In the genomic region with DNA sequence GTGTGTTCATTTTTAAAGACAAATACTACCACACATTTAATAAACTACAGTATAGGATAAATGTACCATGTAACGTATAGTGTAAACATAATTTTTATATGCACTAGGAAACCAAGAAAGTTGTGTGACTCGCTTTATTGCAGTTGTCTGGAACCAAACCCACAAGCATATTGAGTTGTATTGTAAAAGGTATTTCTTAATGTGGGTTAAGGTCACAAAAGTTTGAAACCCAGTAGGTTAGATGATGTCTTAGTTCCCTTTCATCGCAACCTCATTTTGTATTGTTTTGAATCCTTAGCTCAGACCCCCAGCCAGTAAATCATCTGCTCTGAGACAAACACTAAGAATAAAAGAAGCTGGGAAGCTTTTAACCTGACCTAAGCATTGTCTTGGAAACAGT, we compare ENCODE assay signal across 23 cellular contexts.
A peak's percentile ranks its signal among the peaks of the same experiment; 100 is the strongest.
DNase-seq lines count a peak whose midpoint lies in the region; ATAC-seq and TF ChIP-seq lines count a peak whose summit lies in the region.
"Had no signal": no experiment of that assay in that cellular context is flagged by ENCODE, and none has a peak within 500 bp of the region (broad histone marks: within the 10 kb centered on the region; RNA-seq: fewer than 3 reads in every experiment).

No MANE protein-coding gene starts in this region.

- H3K27ac Mint-ChIP-seq in activated CD4-positive, alpha-beta T cell treated with anti-CD3 and anti-CD28 coated beads for 36 hours, result no peak overlapping the region
- no peak overlapping the region for H3K27ac Mint-ChIP-seq in CD14-positive monocyte

- no peaks in the 10 kb centered on the region for H3K9me3 Mint-ChIP-seq in activated CD4-positive, alpha-beta T cell treated with anti-CD3 and anti-CD28 coated beads for 36 hours (ENCODE audit: low read depth)
- no peaks in the 10 kb centered on the region for H3K9me3 Mint-ChIP-seq in CD14-positive monocyte

- H3K9me2 ChIP-seq in PC-3 (replicated peaks; ENCODE audit: low read length), result no peaks in the 10 kb centered on the region

- intact Hi-C loops in activated CD4-positive, alpha-beta T cell treated with anti-CD3 and anti-CD28 coated beads for 36 hours (cut with DNase I, micrococcal nuclease), result no loop called here
- intact Hi-C loops in PC-3 (cut with micrococcal nuclease), result no loop called here
- intact Hi-C loops in mucosa of descending colon (cut with DNase I, micrococcal nuclease), result no loop called here
- intact Hi-C loops in CD14-positive monocyte (cut with micrococcal nuclease), result no loop called here

- H3K4me1 Mint-ChIP-seq in activated CD4-positive, alpha-beta T cell treated with anti-CD3 and anti-CD28 coated beads for 36 hours, result peaks cover 6% of the 10 kb centered on the region
- H3K4me1 Mint-ChIP-seq in CD14-positive monocyte, result peaks cover 41% of the 10 kb centered on the region

- no peak for DNase-seq in activated CD4-positive, alpha-beta T cell treated with anti-CD3 and anti-CD28 coated beads for 36 hours
- no peak for DNase-seq in activated CD4-positive, alpha-beta T cell treated with anti-CD3 and anti-CD28 coated beads, Interleukin-2, amount 50 U/mL, for 4 hours
- peak; percentile 73 for DNase-seq in PC-3
- no peak for DNase-seq in mucosa of descending colon
- no peak for DNase-seq in osteoblast (ENCODE audit: insufficient read length, low spot score, missing footprints)
- no peak for DNase-seq in NCI-H1105 (lab: John Stamatoyannopoulos, UW)
- no peak for DNase-seq in NCI-H226
- no peak for DNase-seq in CD14-positive monocyte (ENCODE audit: low spot score)
- DNase-seq: ACHN, GDM1, GOT3, HCEC 1CT, NCI-H1092 treated with DMSO at 0.1 percent for 48 hours, NCI-H2029 treated with DMSO at 0.1 percent for 48 hours, NCI-H345, NCI-H524 treated with DMSO at 0.1 percent for 48 hours, NCI-H82, RPMI8226, SHP77 treated with DMSO at 0.1 percent for 48 hours had no signal

- H3K27me3 ChIP-seq in PC-3 (ENCODE audit: low read length), result no peaks in the 10 kb centered on the region
- no peaks in the 10 kb centered on the region for H3K27me3 ChIP-seq in osteoblast (ENCODE audit: insufficient read depth, low read length)

- no peaks in the 10 kb centered on the region for H3K9me3 ChIP-seq in PC-3 (ENCODE audit: low read length)
- no peaks in the 10 kb centered on the region for H3K9me3 ChIP-seq in mucosa of descending colon
- no peaks in the 10 kb centered on the region for H3K9me3 ChIP-seq in osteoblast (ENCODE audit: low read depth, low read length)

- H3K36me3 Mint-ChIP-seq in activated CD4-positive, alpha-beta T cell treated with anti-CD3 and anti-CD28 coated beads for 36 hours (ENCODE audit: low read depth), result no peaks in the 10 kb centered on the region
- no peaks in the 10 kb centered on the region for H3K36me3 Mint-ChIP-seq in CD14-positive monocyte

- H3K36me3 ChIP-seq in PC-3 (ENCODE audit: low read depth, low read length), result peaks cover 11% of the 10 kb centered on the region; the same call in 1 of the 2 replicates
- no peaks in the 10 kb centered on the region for H3K36me3 ChIP-seq in mucosa of descending colon (ENCODE audit: low read depth)
- peaks cover 19% of the 10 kb centered on the region for H3K36me3 ChIP-seq in osteoblast (ENCODE audit: insufficient read depth, low read length)

- peak; percentile 33 for ATAC-seq in activated CD4-positive, alpha-beta T cell treated with anti-CD3 and anti-CD28 coated beads for 36 hours
- ATAC-seq in PC-3 (peak; percentile 73), mucosa of descending colon (peak; percentile 15)

- H3K79me2 ChIP-seq in PC-3 (ENCODE audit: low read length), result peaks cover 99% of the 10 kb centered on the region
- H3K79me2 ChIP-seq in osteoblast (ENCODE audit: insufficient read depth, low read length), result peaks cover 98% of the 10 kb centered on the region

- CTCF ChIA-PET in activated CD4-positive, alpha-beta T cell treated with anti-CD3 and anti-CD28 coated beads for 36 hours (lab: Charles Lee), result no interaction called here
- CTCF ChIA-PET in PC-3 (lab: Charles Lee), result no interaction called here

- TF ChIP-seq CTCF in PC-3 (conservative IDR thresholded peaks at IDR 0.05; ENCODE audit: low read depth, low read length) (no peak), mucosa of descending colon (IDR thresholded peaks at IDR 0.05) (no peak), osteoblast (IDR thresholded peaks at IDR 0.05; ENCODE audit: extremely low read depth, low read depth, low read length) (no peak), CD14-positive monocyte (IDR thresholded peaks at IDR 0.05) (no peak)

- peaks cover 15% of the 10 kb centered on the region for H3K27me3 Mint-ChIP-seq in activated CD4-positive, alpha-beta T cell treated with anti-CD3 and anti-CD28 coated beads for 36 hours
- peaks cover 0 to 2% (median 0%) of the 10 kb centered on the region in 3 donors for H3K27me3 Mint-ChIP-seq in CD14-positive monocyte (ENCODE audit: low read depth in 3 of 3)

- H3K4me3 ChIP-seq in PC-3 (ENCODE audit: low read length) (no peak overlapping the region), mucosa of descending colon (no peak overlapping the region), osteoblast (ENCODE audit: insufficient read depth, low read length) (no peak overlapping the region)
- H3K4me3 ChIP-seq: SK-N-MC had no signal

- H3F3A ChIP-seq in PC-3 (ENCODE audit: low read length, unreplicated experiment), result peaks cover 3% of the 10 kb centered on the region

- no TSS peak for BruUV-seq in PC-3 (replicated peaks; lab: Mats Ljungman, UMichigan)

- POLR2A ChIA-PET in activated CD4-positive, alpha-beta T cell treated with anti-CD3 and anti-CD28 coated beads for 36 hours (lab: Charles Lee), result no interaction called here
- POLR2A ChIA-PET in PC-3 (lab: Charles Lee; ENCODE audit: unreplicated experiment), result no interaction called here

- peak overlapping the region; percentile 46 for H3K27ac ChIP-seq in PC-3 (ENCODE audit: low read length)
- no peak overlapping the region for H3K27ac ChIP-seq in osteoblast (ENCODE audit: low read depth, low read length)
- H3K27ac ChIP-seq: 22Rv1, C4-2B, KMS-11, SK-N-MC had no signal

- no peak overlapping the region for H3K4me3 Mint-ChIP-seq in activated CD4-positive, alpha-beta T cell treated with anti-CD3 and anti-CD28 coated beads for 36 hours
- H3K4me3 Mint-ChIP-seq in CD14-positive monocyte, result no peak overlapping the region

- H3K4me1 ChIP-seq in PC-3 (ENCODE audit: insufficient read depth, low read length) (peaks cover 34% of the 10 kb centered on the region), mucosa of descending colon (ENCODE audit: low read depth) (peaks cover 43% of the 10 kb centered on the region), osteoblast (ENCODE audit: insufficient read depth, low read length) (peaks cover 25% of the 10 kb centered on the region)

- no peak overlapping the region for H2AFZ ChIP-seq in PC-3 (ENCODE audit: low read length)
- H2AFZ ChIP-seq in osteoblast (ENCODE audit: low read length), result no peak overlapping the region

- peak overlapping the region; percentile 28; the same call in 1 of the 2 replicates for H3K4me2 ChIP-seq in PC-3 (ENCODE audit: low read length)
- H3K4me2 ChIP-seq in osteoblast (ENCODE audit: insufficient read depth, low read length), result no peak overlapping the region
- H3K4me2 ChIP-seq: KMS-11 had no signal

- no peak overlapping the region for H3K9ac ChIP-seq in PC-3 (ENCODE audit: low read length)
- H3K9ac ChIP-seq: KMS-11 had no signal

- H4K20me1 ChIP-seq in PC-3 (ENCODE audit: low read length) (peaks cover 38% of the 10 kb centered on the region), osteoblast (ENCODE audit: insufficient read depth, low read length) (peaks cover 81% of the 10 kb centered on the region)

Comparison
In these comparisons a context has a peak if more than half of its experiments do, and no peak if none do; other contexts are left out.
1. ATAC-seq: peak in every context shown above with its lines; median percentile 73 in PC-3; 33 in activated CD4-positive, alpha-beta T cell treated with anti-CD3 and anti-CD28 coated beads for 36 hours; 15 in mucosa of descending colon.